In the genomic region with DNA sequence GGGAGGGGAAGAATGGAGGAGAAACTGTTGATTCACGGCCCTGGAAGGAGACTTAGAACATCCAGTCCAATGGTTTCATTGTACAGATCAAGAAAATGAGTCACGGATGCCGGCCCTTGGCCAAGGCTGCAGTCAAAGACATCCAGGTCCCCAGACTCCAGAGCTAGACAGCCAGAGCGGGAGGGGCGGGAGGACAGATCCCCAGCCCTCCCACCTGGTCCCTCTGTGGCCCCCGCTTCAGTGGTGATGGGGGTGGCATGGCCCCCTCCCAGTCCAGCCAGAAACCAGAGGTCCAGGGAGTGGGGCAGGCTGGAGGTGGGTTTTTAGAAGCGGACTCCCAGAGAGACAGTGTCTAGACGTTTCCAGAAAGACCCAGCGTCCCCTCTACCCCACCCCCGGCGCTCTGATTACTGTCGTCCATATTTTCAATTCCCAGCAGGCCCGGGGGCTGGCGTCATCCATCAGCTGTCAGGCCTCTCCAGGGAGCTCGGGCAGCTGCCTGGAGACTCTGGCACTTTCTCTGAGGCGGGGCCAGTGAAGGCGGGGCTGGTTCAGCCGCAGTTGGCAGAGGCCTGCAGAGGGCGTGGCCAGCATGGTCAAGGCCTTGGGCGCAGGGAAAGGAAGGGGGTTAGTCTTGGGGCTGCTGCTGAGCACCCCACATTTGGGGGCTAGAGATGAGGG, we compare ENCODE assay signal across 2 cellular contexts.
TF ChIP-seq lines count a peak whose summit lies in the region.

No MANE protein-coding gene starts in this region.

TF ChIP-seq in PFSK-1, 5 proteins besides CTCF, POLR2A, EP300 and RAD21 (continued from another document):
- TF ChIP-seq, protein P1, sequence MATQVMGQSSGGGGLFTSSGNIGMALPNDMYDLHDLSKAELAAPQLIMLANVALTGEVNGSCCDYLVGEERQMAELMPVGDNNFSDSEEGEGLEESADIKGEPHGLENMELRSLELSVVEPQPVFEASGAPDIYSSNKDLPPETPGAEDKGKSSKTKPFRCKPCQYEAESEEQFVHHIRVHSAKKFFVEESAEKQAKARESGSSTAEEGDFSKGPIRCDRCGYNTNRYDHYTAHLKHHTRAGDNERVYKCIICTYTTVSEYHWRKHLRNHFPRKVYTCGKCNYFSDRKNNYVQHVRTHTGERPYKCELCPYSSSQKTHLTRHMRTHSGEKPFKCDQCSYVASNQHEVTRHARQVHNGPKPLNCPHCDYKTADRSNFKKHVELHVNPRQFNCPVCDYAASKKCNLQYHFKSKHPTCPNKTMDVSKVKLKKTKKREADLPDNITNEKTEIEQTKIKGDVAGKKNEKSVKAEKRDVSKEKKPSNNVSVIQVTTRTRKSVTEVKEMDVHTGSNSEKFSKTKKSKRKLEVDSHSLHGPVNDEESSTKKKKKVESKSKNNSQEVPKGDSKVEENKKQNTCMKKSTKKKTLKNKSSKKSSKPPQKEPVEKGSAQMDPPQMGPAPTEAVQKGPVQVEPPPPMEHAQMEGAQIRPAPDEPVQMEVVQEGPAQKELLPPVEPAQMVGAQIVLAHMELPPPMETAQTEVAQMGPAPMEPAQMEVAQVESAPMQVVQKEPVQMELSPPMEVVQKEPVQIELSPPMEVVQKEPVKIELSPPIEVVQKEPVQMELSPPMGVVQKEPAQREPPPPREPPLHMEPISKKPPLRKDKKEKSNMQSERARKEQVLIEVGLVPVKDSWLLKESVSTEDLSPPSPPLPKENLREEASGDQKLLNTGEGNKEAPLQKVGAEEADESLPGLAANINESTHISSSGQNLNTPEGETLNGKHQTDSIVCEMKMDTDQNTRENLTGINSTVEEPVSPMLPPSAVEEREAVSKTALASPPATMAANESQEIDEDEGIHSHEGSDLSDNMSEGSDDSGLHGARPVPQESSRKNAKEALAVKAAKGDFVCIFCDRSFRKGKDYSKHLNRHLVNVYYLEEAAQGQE (IDR thresholded peaks at IDR 0.05; ENCODE audit: insufficient read depth in 1 of 2, low read depth in 2 of 2, low read length in 2 of 2), result no peak
- TF ChIP-seq SIN3A (IDR thresholded peaks at IDR 0.05; ENCODE audit: borderline replicate concordance, insufficient read depth, low read length) (no peak), TAF1 (IDR thresholded peaks at IDR 0.05; ENCODE audit: borderline replicate concordance, insufficient read depth, low read length) (no peak), FOXP2 (optimal IDR thresholded peaks at IDR 0.05; ENCODE audit: borderline replicate concordance, extremely low read depth, extremely low read length, insufficient read depth) (peak; percentile 51)

TF ChIP-seq in H1, 55 proteins besides CTCF, POLR2A, EP300 and RAD21 (continued from another document):
- TF ChIP-seq CBX5 (IDR thresholded peaks at IDR 0.05; ENCODE audit: low read depth, low read length) (no peak), ASH2L (IDR thresholded peaks at IDR 0.05; ENCODE audit: low read length) (peak; percentile 16), CHD1 (IDR thresholded peaks at IDR 0.05; ENCODE audit: low read depth, low read length) (no peak), SIN3A (conservative IDR thresholded peaks at IDR 0.05 in 1 of 2, IDR thresholded peaks at IDR 0.05 in 1 of 2; ENCODE audit: low read depth in 1 of 2, low read length in 2 of 2) (0 out of 4 replicates have a peak, but pooled peaks have one; percentile 21 to 61), PHF8 (conservative IDR thresholded peaks at IDR 0.05; ENCODE audit: low read depth, low read length) (no peak), TAF1 (IDR thresholded peaks at IDR 0.05; ENCODE audit: low read depth, low read length) (0 out of 2 replicates have a peak, but pooled peaks have one; percentile 33), GTF2F1 (IDR thresholded peaks at IDR 0.05; ENCODE audit: borderline replicate concordance, low read depth, low read length) (no peak), JUN (IDR thresholded peaks at IDR 0.05; ENCODE audit: low read depth, low read length) (peak; percentile 60; the same call in 1 of the 2 replicates), SP1 (IDR thresholded peaks at IDR 0.05; ENCODE audit: low read depth, low read length) (0 out of 2 replicates have a peak, but pooled peaks have one; percentile 16)
- TF ChIP-seq, protein P2, sequence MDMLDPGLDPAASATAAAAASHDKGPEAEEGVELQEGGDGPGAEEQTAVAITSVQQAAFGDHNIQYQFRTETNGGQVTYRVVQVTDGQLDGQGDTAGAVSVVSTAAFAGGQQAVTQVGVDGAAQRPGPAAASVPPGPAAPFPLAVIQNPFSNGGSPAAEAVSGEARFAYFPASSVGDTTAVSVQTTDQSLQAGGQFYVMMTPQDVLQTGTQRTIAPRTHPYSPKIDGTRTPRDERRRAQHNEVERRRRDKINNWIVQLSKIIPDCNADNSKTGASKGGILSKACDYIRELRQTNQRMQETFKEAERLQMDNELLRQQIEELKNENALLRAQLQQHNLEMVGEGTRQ (IDR thresholded peaks at IDR 0.05; ENCODE audit: low read length), result no peak
- TF ChIP-seq, protein P3, sequence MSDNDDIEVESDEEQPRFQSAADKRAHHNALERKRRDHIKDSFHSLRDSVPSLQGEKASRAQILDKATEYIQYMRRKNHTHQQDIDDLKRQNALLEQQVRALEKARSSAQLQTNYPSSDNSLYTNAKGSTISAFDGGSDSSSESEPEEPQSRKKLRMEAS (IDR thresholded peaks at IDR 0.05), result peak; percentile 43; the same call in 1 of the 2 replicates
